Comparison of ENCODE assay signal across 8 cellular contexts in genomic region chr14:63542231-63542999, GRCh38. TPM values are rescaled to one million over a fixed set of nuclear protein-coding genes. Genes with fewer than 3 reads are reported as not detected.
A peak's percentile ranks its signal among the peaks of the same experiment; 100 is the strongest.
DNase-seq lines count a peak whose midpoint lies in the region; TF ChIP-seq lines count a peak whose summit lies in the region.

No MANE protein-coding gene starts in this region.

- H3K27me3 ChIP-seq in iPS-20b (ENCODE audit: insufficient read depth, low read length), result no peaks in the 10 kb centered on the region
- no peaks in the 10 kb centered on the region for H3K27me3 ChIP-seq in spleen (replicated peaks in 1 of 7)

- DNase-seq in NCI-H1694 (lab: John Stamatoyannopoulos, UW) (peak; percentile 13), NCI-H1694 treated with DMSO at 0.1 percent for 48 hours (lab: John Stamatoyannopoulos, UW) (no peak), NCI-H69 (lab: John Stamatoyannopoulos, UW) (peak; percentile 68), astrocyte of the spinal cord (ENCODE audit: low read depth, low spot score) (no peak), spleen (no peak), NCI-H2029 (lab: John Stamatoyannopoulos, UW) (no peak)

- no peak for TF ChIP-seq POLR2A in spleen (IDR thresholded peaks at IDR 0.05)

- no peak for TF ChIP-seq CTCF in HEK293 (tag by site-specific recombination; IDR thresholded peaks at IDR 0.05)
- no peak for TF ChIP-seq CTCF in astrocyte of the spinal cord (IDR thresholded peaks at IDR 0.05; ENCODE audit: low read depth, low read length)
- no peak for TF ChIP-seq CTCF in spleen (IDR thresholded peaks at IDR 0.05 in 8 of 11, conservative IDR thresholded peaks at IDR 0.05 in 3 of 11)

- peaks cover 23 to 26% of the 10 kb centered on the region in 2 experiments for H3K36me3 ChIP-seq in HEK293 (ENCODE audit: control insufficient read depth in 2 of 2, insufficient read depth in 1 of 2, low read length in 2 of 2)
- peaks cover 26% of the 10 kb centered on the region for H3K36me3 ChIP-seq in iPS-20b (ENCODE audit: insufficient read depth, low read depth, low read length)
- H3K36me3 ChIP-seq in spleen, result peaks cover 0 to 29% (median 20%) of the 10 kb centered on the region in 6 donors

- H3K9me3 ChIP-seq in HEK293 (ENCODE audit: control insufficient read depth, insufficient read depth, low read depth, low read length) (no peaks in the 10 kb centered on the region), iPS-20b (ENCODE audit: insufficient read depth, low read depth, low read length) (no peaks in the 10 kb centered on the region), spleen (no peaks in the 10 kb centered on the region)

- in situ Hi-C loops in astrocyte of the spinal cord (cut with HindIII; ENCODE audit: low sequenced_read_pairs), result no loop called here

- H3K4me1 ChIP-seq in HEK293 (ENCODE audit: control insufficient read depth, insufficient read depth, low read length) (no peaks in the 10 kb centered on the region; the same call in 1 of the 2 replicates), iPS-20b (ENCODE audit: insufficient read depth, low read length) (peaks cover 6% of the 10 kb centered on the region; the same call in 1 of the 2 replicates), spleen (peaks cover 7 to 49% (median 30%) of the 10 kb centered on the region in 6 donors)

- 0 to 1% (median 1%) methylated on average over 21 to 46 of the region's 46 CpGs for WGBS in spleen, 5 donors

- peak overlapping the region; percentile 93 for H3K9ac ChIP-seq in iPS-20b (ENCODE audit: low read depth, low read length)

- POLR2A ChIA-PET in HEK293 (lab: Yijun Ruan, JAX), result interaction anchor here (0.6 to 2.0 kb wide), 6 partner anchors 10 to 153 kb away, joined by 3 to 28 read pairs (median 8); partner anchors contain the start of gene WDR89

- intact Hi-C loops in spleen (cut with DNase I; ENCODE audit: low total_unique reads), result loop anchor here (5.0 kb wide), 2 partner anchors 100 to 150 kb away; partner anchors contain the start of gene WDR89

- CTCF ChIA-PET in HEK293 (lab: Yijun Ruan, JAX), result interaction anchor here (0.7 to 1.1 kb wide), 2 partner anchors 44 to 153 kb away, joined by 4 to 8 read pairs; no protein-coding TSS in a partner anchor

- H3K27ac ChIP-seq in HEK293 (ENCODE audit: extremely low read depth, low read depth, low read length) (peak overlapping the region; percentile 94), iPS-20b (ENCODE audit: low read length) (peak overlapping the region; percentile 86), spleen (peak overlapping the region; percentile 88 to 95 (median 90))

- H3K4me3 ChIP-seq in HEK293 (ENCODE audit: low read depth, low read length) (peak overlapping the region; percentile 96), astrocyte of the spinal cord (ENCODE audit: low read depth, low read length) (peak overlapping the region; percentile 99), iPS-20b (ENCODE audit: low read length) (peak overlapping the region; percentile 99), spleen (peak overlapping the region; percentile 85 to 98 (median 91))

TF ChIP-seq in HEK293, 187 proteins besides CTCF, POLR2A, EP300 and RAD21 (continues in another document):
- TF ChIP-seq ZNF366 (tag by site-specific recombination; conservative IDR thresholded peaks at IDR 0.05) (0 out of 2 replicates have a peak, but pooled peaks have one; percentile 34), KLF16 (tag by site-specific recombination; IDR thresholded peaks at IDR 0.05) (no peak), ZNF416 (tag by site-specific recombination; IDR thresholded peaks at IDR 0.05) (no peak), MYNN (tag by site-specific recombination; IDR thresholded peaks at IDR 0.05; ENCODE audit: borderline replicate concordance) (no peak), ZNF23 (tag by site-specific recombination; IDR thresholded peaks at IDR 0.05; ENCODE audit: borderline replicate concordance) (no peak), ZNF155 (tag by site-specific recombination; IDR thresholded peaks at IDR 0.05) (no peak), SP2 (tag by site-specific recombination; IDR thresholded peaks at IDR 0.05) (peak; percentile 45), ZNF529 (tag by site-specific recombination; IDR thresholded peaks at IDR 0.05; ENCODE audit: insufficient replicate concordance) (no peak), ZNF280D (tag by site-specific recombination; IDR thresholded peaks at IDR 0.05) (no peak), ZNF354C (tag by site-specific recombination; IDR thresholded peaks at IDR 0.05; ENCODE audit: borderline replicate concordance, low read depth) (no peak), ZNF600 (tag by site-specific recombination; IDR thresholded peaks at IDR 0.05) (no peak), KLF1 (tag by site-specific recombination; IDR thresholded peaks at IDR 0.05) (no peak), TSHZ1 (tag by site-specific recombination; IDR thresholded peaks at IDR 0.05; ENCODE audit: borderline replicate concordance) (no peak), AEBP2 (tag by site-specific recombination; IDR thresholded peaks at IDR 0.05; ENCODE audit: borderline replicate concordance) (no peak), PATZ1 (tag by site-specific recombination; IDR thresholded peaks at IDR 0.05) (peak; percentile 27; the same call in 1 of the 2 replicates)

RNA-seq across cellular contexts. Expression of gene PPP2R5E, which starts 0.8 kb away (rescaled TPM):
- total RNA-seq in spleen, result 10 to 100 TPM; 27.2 to 42.3 (median 38.5) TPM
- 1 to 10 TPM; 6.1 to 9.0 (median 7.2) TPM for polyA plus RNA-seq in spleen

Comparison
In these comparisons a context has a peak if more than half of its experiments do, and no peak if none do; other contexts are left out.
1. DNase-seq: peak in NCI-H1694 (single experiment) and NCI-H69 (single experiment); none in NCI-H1694 treated with DMSO at 0.1 percent for 48 hours (single experiment), astrocyte of the spinal cord (single experiment), spleen (single experiment) and NCI-H2029 (single experiment).
2. Peak in every context shown above with its lines, with median percentiles within 50 percentile points of each other: H3K27ac ChIP-seq and H3K4me3 ChIP-seq.